ENCODE assay signal across 9 cellular contexts in the genomic region with DNA sequence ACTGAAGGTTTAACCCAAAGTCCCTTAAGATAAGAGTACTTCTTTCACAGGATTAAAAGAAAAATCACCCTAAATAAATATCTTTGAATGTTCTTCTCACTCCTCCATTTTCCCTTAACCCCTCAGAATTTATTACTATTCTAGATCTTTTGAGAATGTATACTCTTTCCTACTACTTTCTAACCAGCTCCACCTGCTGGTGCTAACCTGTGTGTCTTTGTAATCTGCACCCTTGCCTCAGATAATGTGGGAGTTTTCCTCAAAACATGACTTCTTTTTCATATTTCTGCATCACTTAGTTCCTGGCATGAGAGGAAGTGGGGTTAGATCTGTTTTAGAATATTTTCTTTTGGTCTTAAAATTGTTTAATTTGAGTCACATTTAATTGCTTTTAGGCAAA.
DNase-seq lines count a peak whose midpoint lies in the region; ATAC-seq and TF ChIP-seq lines count a peak whose summit lies in the region.
"Had no signal": no experiment of that assay in that cellular context is flagged by ENCODE, and none has a peak within 500 bp of the region (broad histone marks: within the 10 kb centered on the region; RNA-seq: fewer than 3 reads in every experiment).

No MANE protein-coding gene starts in this region.

- peak; percentile 58 to 80 for TF ChIP-seq CTCF in Caco-2 (IDR thresholded peaks at IDR 0.05; ENCODE audit: insufficient read depth in 1 of 2, low read depth in 1 of 2, low read length in 1 of 2, severe bottlenecking in 1 of 2, unreplicated experiment in 1 of 2)
- TF ChIP-seq CTCF in LNCAP (IDR thresholded peaks at IDR 0.05): peak; percentile 26; the same call in 1 of the 2 replicates

- intact Hi-C loops in Caco-2 (cut with micrococcal nuclease; ENCODE audit: unreplicated experiment): loop anchor here (1.0 to 2.0 kb wide), 3 partner anchors 23 to 125 kb away; no protein-coding TSS in a partner anchor

- DNase-seq in Caco-2 (peak; percentile 48 to 53), amniotic epithelial cell (ENCODE audit: low read depth) (peak; percentile 36), kidney glomerular epithelial cell (lab: John Stamatoyannopoulos, UW) (peak; percentile 36), ecto neural progenitor cell (ENCODE audit: low spot score) (no peak)
- no peak for DNase-seq in stimulated activated CD4-positive, alpha-beta T cell treated with anti-CD3 and anti-CD28 coated beads, Interleukin-15, amount 100 ng/mL, for 24 hours

- no peaks in the 10 kb centered on the region for H3K27me3 ChIP-seq in Caco-2 (replicated peaks; ENCODE audit: control insufficient read depth, insufficient read depth, low read length)
- H3K27me3 ChIP-seq: tibial nerve had no signal

- H3K9me3 ChIP-seq in Caco-2: no peaks in the 10 kb centered on the region
- H3K9me3 ChIP-seq: tibial nerve had no signal

- H3K4me3 ChIP-seq in Caco-2 (ENCODE audit: low read depth, low read length): no peak overlapping the region
- H3K4me3 ChIP-seq: tibial nerve had no signal

- H3K4me1 Mint-ChIP-seq in Caco-2 (ENCODE audit: low read depth, unreplicated experiment): peaks cover 17% of the 10 kb centered on the region

- peaks cover 14% of the 10 kb centered on the region for H3K9me3 Mint-ChIP-seq in Caco-2 (ENCODE audit: unreplicated experiment)

- H3K27ac Mint-ChIP-seq in Caco-2 (ENCODE audit: unreplicated experiment): no peak overlapping the region

- no TSS peak for BruUV-seq in Caco-2 (replicated peaks; lab: Mats Ljungman, UMichigan)

- 0 out of 2 replicates have a peak, but pooled peaks cover 7% of the 10 kb centered on the region for H3K4me1 ChIP-seq in Caco-2
- H3K4me1 ChIP-seq: tibial nerve had no signal

- CTCF ChIA-PET in Caco-2 (lab: Charles Lee): interaction anchor here (0.9 to 1.5 kb wide), 3 partner anchors 10 to 124 kb away, joined by 3 to 7 read pairs (median 5); no protein-coding TSS in a partner anchor

- H3K27me3 Mint-ChIP-seq in Caco-2 (ENCODE audit: insufficient read depth, unreplicated experiment): no peaks in the 10 kb centered on the region

- no peak for ATAC-seq in GM18909 (IDR thresholded peaks at IDR 0.05; ENCODE audit: poor library complexity, unreplicated experiment)
- ATAC-seq in GM21381 (IDR thresholded peaks at IDR 0.05; ENCODE audit: unreplicated experiment): no peak

- POLR2A ChIA-PET in Caco-2 (lab: Charles Lee): no interaction called here

- no peak overlapping the region for H3K4me3 Mint-ChIP-seq in Caco-2 (ENCODE audit: unreplicated experiment)

- H3K36me3 Mint-ChIP-seq in Caco-2 (ENCODE audit: insufficient read depth, unreplicated experiment): no peaks in the 10 kb centered on the region

- no peaks in the 10 kb centered on the region for H3K36me3 ChIP-seq in Caco-2 (ENCODE audit: control insufficient read depth, insufficient read depth, low read length)
- H3K36me3 ChIP-seq: tibial nerve had no signal

Comparison
In these comparisons a context has a peak if more than half of its experiments do, and no peak if none do; other contexts are left out.
1. DNase-seq: peak in Caco-2 (2 of 2), amniotic epithelial cell (single experiment) and kidney glomerular epithelial cell (single experiment); none in stimulated activated CD4-positive, alpha-beta T cell treated with anti-CD3 and anti-CD28 coated beads, Interleukin-15, amount 100 ng/mL, for 24 hours (single experiment) and ecto neural progenitor cell (single experiment).